ENCODE assay signal across 12 cellular contexts in genomic region chr14:21965042-21965441, GRCh38.
DNase-seq lines count a peak whose midpoint lies in the region; ATAC-seq and TF ChIP-seq lines count a peak whose summit lies in the region.
"Had no signal": no experiment of that assay in that cellular context is flagged by ENCODE, and none has a peak within 500 bp of the region (broad histone marks: within the 10 kb centered on the region; RNA-seq: fewer than 3 reads in every experiment).

No MANE protein-coding gene starts in this region.

- H3K4me1 Mint-ChIP-seq in activated CD8-positive, alpha-beta T cell treated with anti-CD3 and anti-CD28 coated beads for 36 hours (ENCODE audit: low read depth): peaks cover 14% of the 10 kb centered on the region
- H3K4me1 Mint-ChIP-seq in activated naive CD8-positive, alpha-beta T cell (ENCODE audit: low read depth): peaks cover 21% of the 10 kb centered on the region

- no peak for TF ChIP-seq CTCF in activated CD8-positive, alpha-beta T cell treated with anti-CD3 and anti-CD28 coated beads for 36 hours (IDR thresholded peaks at IDR 0.05)

- peak overlapping the region; percentile 72 for H3K27ac Mint-ChIP-seq in activated CD8-positive, alpha-beta T cell treated with anti-CD3 and anti-CD28 coated beads for 36 hours
- H3K27ac Mint-ChIP-seq in activated naive CD8-positive, alpha-beta T cell: peak overlapping the region; percentile 92

- no peaks in the 10 kb centered on the region for H3K36me3 Mint-ChIP-seq in activated CD8-positive, alpha-beta T cell treated with anti-CD3 and anti-CD28 coated beads for 36 hours (ENCODE audit: low read depth)
- peaks cover 7% of the 10 kb centered on the region for H3K36me3 Mint-ChIP-seq in activated naive CD8-positive, alpha-beta T cell

- H3K4me3 Mint-ChIP-seq in activated CD8-positive, alpha-beta T cell treated with anti-CD3 and anti-CD28 coated beads for 36 hours: peak overlapping the region; percentile 59
- peak overlapping the region; percentile 64 for H3K4me3 Mint-ChIP-seq in activated naive CD8-positive, alpha-beta T cell

- peak; percentile 96 for ATAC-seq in activated CD8-positive, alpha-beta T cell treated with anti-CD3 and anti-CD28 coated beads for 36 hours
- no peak for ATAC-seq in GM18870 (IDR thresholded peaks at IDR 0.05; ENCODE audit: unreplicated experiment)
- no peak for ATAC-seq in GM21786 (IDR thresholded peaks at IDR 0.05; ENCODE audit: unreplicated experiment)
- ATAC-seq: esophagus mucosa had no signal

- no peaks in the 10 kb centered on the region for H3K9me3 Mint-ChIP-seq in activated CD8-positive, alpha-beta T cell treated with anti-CD3 and anti-CD28 coated beads for 36 hours
- H3K9me3 Mint-ChIP-seq in activated naive CD8-positive, alpha-beta T cell (ENCODE audit: low read depth): no peaks in the 10 kb centered on the region

- CTCF ChIA-PET in activated CD8-positive, alpha-beta T cell treated with anti-CD3 and anti-CD28 coated beads for 36 hours (lab: Charles Lee): interaction anchor here (1.8 to 2.9 kb wide), 3 partner anchors 13 to 47 kb away, joined by 6 to 13 read pairs (median 11); no protein-coding TSS in a partner anchor

- POLR2A ChIA-PET in activated CD8-positive, alpha-beta T cell treated with anti-CD3 and anti-CD28 coated beads for 36 hours (lab: Charles Lee): interaction anchor here (1.0 kb wide), 1 partner anchor 23 kb away, joined by 3 read pairs; no protein-coding TSS in a partner anchor

- DNase-seq in T follicular helper cell (ENCODE audit: low read depth) (peak; percentile 34), DMS153 (lab: John Stamatoyannopoulos, UW) (no peak), NCI-H1105 (lab: John Stamatoyannopoulos, UW) (no peak)
- peak; percentile 72 for DNase-seq in activated CD8-positive, alpha-beta T cell treated with anti-CD3 and anti-CD28 coated beads for 36 hours
- peak; percentile 10 for DNase-seq in stimulated activated CD8-positive, alpha-beta memory T cell treated with anti-CD3 and anti-CD28 coated beads, Interleukin-4, amount 100 ng/mL, for 24 hours (ENCODE audit: low read depth)
- DNase-seq: BE2C, NCI-H1092, NCI-H446 had no signal

- intact Hi-C loops in activated CD8-positive, alpha-beta T cell treated with anti-CD3 and anti-CD28 coated beads for 36 hours (cut with micrococcal nuclease): no loop called here

- H3K27me3 Mint-ChIP-seq in activated CD8-positive, alpha-beta T cell treated with anti-CD3 and anti-CD28 coated beads for 36 hours: no peaks in the 10 kb centered on the region
- peaks cover 1% of the 10 kb centered on the region for H3K27me3 Mint-ChIP-seq in activated naive CD8-positive, alpha-beta T cell

Comparison
In these comparisons a context has a peak if more than half of its experiments do, and no peak if none do; other contexts are left out.
1. DNase-seq: peak in T follicular helper cell (single experiment), activated CD8-positive, alpha-beta T cell treated with anti-CD3 and anti-CD28 coated beads for 36 hours (single experiment) and stimulated activated CD8-positive, alpha-beta memory T cell treated with anti-CD3 and anti-CD28 coated beads, Interleukin-4, amount 100 ng/mL, for 24 hours (single experiment); none in DMS153 (single experiment) and NCI-H1105 (single experiment).